In genomic region chr21:33491373-33492102, GRCh38 we compare ENCODE assay signal across 8 cellular contexts. TPM values are rescaled to one million over a fixed set of nuclear protein-coding genes. Genes with fewer than 3 reads are reported as not detected.
A peak's percentile ranks its signal among the peaks of the same experiment; 100 is the strongest.
DNase-seq lines count a peak whose midpoint lies in the region; ATAC-seq and TF ChIP-seq lines count a peak whose summit lies in the region.

Gene DNAJC28, minus strand, starts transcription at chr21:33491716. Its CDS starts 2,323 bp downstream, at chr21:33489393.

- H3K9me3 ChIP-seq in CD4-positive, alpha-beta T cell (ENCODE audit: control insufficient read depth, low read length) = no peaks in the 10 kb centered on the region
- no peaks in the 10 kb centered on the region for H3K9me3 ChIP-seq in ectodermal cell (ENCODE audit: control insufficient read depth, low read length)
- no peaks in the 10 kb centered on the region for H3K9me3 ChIP-seq in lower lobe of right lung

- H3K4me1 Mint-ChIP-seq in CD4-positive, alpha-beta T cell (ENCODE audit: low read depth) = peaks cover 13% of the 10 kb centered on the region
- H3K4me1 Mint-ChIP-seq in activated CD8-positive, alpha-beta T cell treated with anti-CD3 and anti-CD28 coated beads for 36 hours (ENCODE audit: low read depth) = peaks cover 10% of the 10 kb centered on the region

- no peaks in the 10 kb centered on the region for H3K27me3 ChIP-seq in CD4-positive, alpha-beta T cell (ENCODE audit: control insufficient read depth, insufficient read depth, low read length)
- no peaks in the 10 kb centered on the region for H3K27me3 ChIP-seq in ectodermal cell (ENCODE audit: control insufficient read depth, insufficient read depth, low read length, poor library complexity, severe bottlenecking)
- no peaks in the 10 kb centered on the region for H3K27me3 ChIP-seq in lower lobe of right lung (ENCODE audit: low read depth)

- peak; percentile 89 to 95 (median 92) for DNase-seq in CD4-positive, alpha-beta T cell
- DNase-seq in NCI-H82 treated with DMSO at 0.1 percent for 48 hours (lab: John Stamatoyannopoulos, UW; ENCODE audit: unreplicated experiment) (peak; percentile 91), lower lobe of right lung (peak; percentile 93)
- DNase-seq in activated CD8-positive, alpha-beta T cell treated with anti-CD3 and anti-CD28 coated beads for 36 hours = peak; percentile 97
- DNase-seq in stimulated activated CD4-positive, alpha-beta T cell treated with anti-CD3 and anti-CD28 coated beads, TNF-alpha, amount 100 ng/mL, for 24 hours (ENCODE audit: low read depth in 3 of 3) = peak; percentile 84 to 93 (median 88)

- H3K36me3 ChIP-seq in ectodermal cell (ENCODE audit: control insufficient read depth, insufficient read depth, low read length) = no peaks in the 10 kb centered on the region
- no peaks in the 10 kb centered on the region for H3K36me3 ChIP-seq in lower lobe of right lung

- peak within 1 kb of the TSS; percentile 94 for H3K4me3 Mint-ChIP-seq in CD4-positive, alpha-beta T cell
- H3K4me3 Mint-ChIP-seq in activated CD8-positive, alpha-beta T cell treated with anti-CD3 and anti-CD28 coated beads for 36 hours = peak within 1 kb of the TSS; percentile 78

- H3K9me3 Mint-ChIP-seq in CD4-positive, alpha-beta T cell = no peaks in the 10 kb centered on the region
- H3K9me3 Mint-ChIP-seq in activated CD8-positive, alpha-beta T cell treated with anti-CD3 and anti-CD28 coated beads for 36 hours = no peaks in the 10 kb centered on the region

- no peaks in the 10 kb centered on the region for H3K4me1 ChIP-seq in ectodermal cell (ENCODE audit: control insufficient read depth, insufficient read depth, low read length)
- H3K4me1 ChIP-seq in lower lobe of right lung = peaks cover 14% of the 10 kb centered on the region

- peaks cover 8% of the 10 kb centered on the region for H3K36me3 Mint-ChIP-seq in CD4-positive, alpha-beta T cell (ENCODE audit: low read depth)
- H3K36me3 Mint-ChIP-seq in activated CD8-positive, alpha-beta T cell treated with anti-CD3 and anti-CD28 coated beads for 36 hours (ENCODE audit: low read depth) = no peaks in the 10 kb centered on the region

- intact Hi-C loops in CD4-positive, alpha-beta T cell (cut with DNase I, micrococcal nuclease) = loop anchor here (1.0 to 5.0 kb wide), 4 partner anchors 11 to 151 kb away; partner anchors contain the start of genes CRYZL1 (in 1 of the 2), DONSON (in 1 of the 2), GART (in 1 of the 2) and ITSN1 (in 1 of the 2)
- intact Hi-C loops in activated CD8-positive, alpha-beta T cell treated with anti-CD3 and anti-CD28 coated beads for 36 hours (cut with micrococcal nuclease) = loop anchor here (5.0 kb wide), 1 partner anchor 51 kb away; the partner anchor contains the start of genes GART and SON
- intact Hi-C loops in lower lobe of right lung (cut with DNase I) = no loop called here

- ATAC-seq in CD4-positive, alpha-beta T cell (ENCODE audit: poor library complexity) = peak; percentile 96
- ATAC-seq in GM19438 (IDR thresholded peaks at IDR 0.05; ENCODE audit: low read depth, unreplicated experiment) (peak; percentile 93), HG03571 (IDR thresholded peaks at IDR 0.05; ENCODE audit: unreplicated experiment) (peak; percentile 84), lower lobe of right lung (peak; percentile 98 to 100)
- peak; percentile 99 for ATAC-seq in activated CD8-positive, alpha-beta T cell treated with anti-CD3 and anti-CD28 coated beads for 36 hours

- peak within 1 kb of the TSS; percentile 63 for H3K27ac ChIP-seq in CD4-positive, alpha-beta T cell (ENCODE audit: low read depth, low read length)
- H3K27ac ChIP-seq in ectodermal cell (ENCODE audit: insufficient read depth, low read depth, low read length, poor library complexity, severe bottlenecking) (no peak within 1 kb of the TSS), lower lobe of right lung (peak within 1 kb of the TSS; percentile 81)

- CTCF ChIA-PET in CD4-positive, alpha-beta T cell (lab: Charles Lee) = interaction anchor here (1.0 to 4.3 kb wide), 3 partner anchors 11 to 131 kb away, joined by 3 to 46 read pairs (median 5); partner anchors contain the start of gene TMEM50B
- CTCF ChIA-PET in activated CD8-positive, alpha-beta T cell treated with anti-CD3 and anti-CD28 coated beads for 36 hours (lab: Charles Lee) = interaction anchor here (0.9 to 1.5 kb wide), 4 partner anchors 12 to 144 kb away, joined by 4 to 6 read pairs (median 6); partner anchors contain the start of gene TMEM50B

- POLR2A ChIA-PET in CD4-positive, alpha-beta T cell (lab: Charles Lee) = interaction anchor here (0.6 to 3.6 kb wide), 18 partner anchors 9 to 953 kb away, joined by 3 to 197 read pairs (median 4); partner anchors contain the start of genes DONSON, GART, IFNAR1 and PAXBP1
- POLR2A ChIA-PET in activated CD8-positive, alpha-beta T cell treated with anti-CD3 and anti-CD28 coated beads for 36 hours (lab: Charles Lee) = interaction anchor here (0.8 to 1.6 kb wide), 7 partner anchors 10 to 98 kb away, joined by 3 to 16 read pairs (median 3); partner anchors contain the start of genes GART and TMEM50B

- H3K4me3 ChIP-seq in ectodermal cell (ENCODE audit: insufficient read depth, low read depth, low read length) = peak within 1 kb of the TSS; percentile 81
- H3K4me3 ChIP-seq in lower lobe of right lung = peak within 1 kb of the TSS; percentile 86

- WGBS in ectodermal cell, 2 experiments = 2% methylated on average over 52 of the region's 52 CpGs

- peak within 1 kb of the TSS; percentile 85 for H3K27ac Mint-ChIP-seq in CD4-positive, alpha-beta T cell
- H3K27ac Mint-ChIP-seq in activated CD8-positive, alpha-beta T cell treated with anti-CD3 and anti-CD28 coated beads for 36 hours = peak within 1 kb of the TSS; percentile 88

- TF ChIP-seq CTCF in CD4-positive, alpha-beta T cell (IDR thresholded peaks at IDR 0.05) = no peak
- no peak for TF ChIP-seq CTCF in activated CD8-positive, alpha-beta T cell treated with anti-CD3 and anti-CD28 coated beads for 36 hours (IDR thresholded peaks at IDR 0.05)
- TF ChIP-seq CTCF in lower lobe of right lung (IDR thresholded peaks at IDR 0.05) = no peak

- H3K27me3 Mint-ChIP-seq in CD4-positive, alpha-beta T cell = no peaks in the 10 kb centered on the region
- H3K27me3 Mint-ChIP-seq in activated CD8-positive, alpha-beta T cell treated with anti-CD3 and anti-CD28 coated beads for 36 hours = no peaks in the 10 kb centered on the region

RNA-seq across cellular contexts. Expression of gene DNAJC28, which starts in this region (rescaled TPM):
- total RNA-seq in CD4-positive, alpha-beta T cell = not detected
- under 1 TPM; 0.22 to 0.56 TPM for total RNA-seq in activated CD8-positive, alpha-beta T cell treated with anti-CD3 and anti-CD28 coated beads for 36 hours
- 5.8 TPM for polyA plus RNA-seq in ectodermal cell (2013, experiment 1 of 4)
- polyA plus RNA-seq in ectodermal cell (2013, experiment 2 of 4) = 6.0 TPM
- polyA plus RNA-seq in ectodermal cell (2013, experiment 3 of 4) = 5.4 TPM
- polyA plus RNA-seq in ectodermal cell (2013, experiment 4 of 4) = 4.8 TPM
- 2.1 TPM for total RNA-seq in lower lobe of right lung

Comparison
In these comparisons a context has a peak if more than half of its experiments do, and no peak if none do; other contexts are left out.
1. Peak in DNase-seq, ATAC-seq and H3K27ac ChIP-seq in CD4-positive, alpha-beta T cell; RNA of the gene not detected or under 1 TPM.
2. Peak in DNase-seq and ATAC-seq in activated CD8-positive, alpha-beta T cell treated with anti-CD3 and anti-CD28 coated beads for 36 hours; RNA of the gene not detected or under 1 TPM.